ENCODE assay signal across 12 cellular contexts in genomic region chr5:147780924-147781530, GRCh38. TPM values are rescaled to one million over a fixed set of nuclear protein-coding genes. Genes with fewer than 3 reads are reported as not detected.
DNase-seq lines count a peak whose midpoint lies in the region; ATAC-seq and TF ChIP-seq lines count a peak whose summit lies in the region.
"Had no signal": no experiment of that assay in that cellular context is flagged by ENCODE, and none has a peak within 500 bp of the region (broad histone marks: within the 10 kb centered on the region; RNA-seq: fewer than 3 reads in every experiment).

No MANE protein-coding gene starts in this region.

- H4K20me1 ChIP-seq in SU-DHL-6 (ENCODE audit: low read depth, low read length) (no peaks in the 10 kb centered on the region), hepatocyte (ENCODE audit: insufficient read depth, poor library complexity, severe bottlenecking) (no peaks in the 10 kb centered on the region)

- DNase-seq in activated T-cell treated with anti-CD3 and anti-CD28 coated beads, Interleukin-2, amount 50 U/mL, for 24 hours, result no peak
- DNase-seq in activated T-cell treated with anti-CD3 and anti-CD28 coated beads for 4 hours (no peak), hepatocyte (ENCODE audit: low spot score) (no peak), aorta (no peak), RKO (ENCODE audit: low spot score) (no peak)
- DNase-seq: activated naive CD4-positive, alpha-beta T cell treated with anti-CD3 and anti-CD28 coated beads, Interleukin-2, amount 50 U/mL, for 16 hours; HFFc6 had no signal

- H3F3A ChIP-seq in SU-DHL-6 (ENCODE audit: insufficient read depth), result no peaks in the 10 kb centered on the region

- H3K27me3 ChIP-seq in SU-DHL-6 (ENCODE audit: low read length) (no peaks in the 10 kb centered on the region; the same call in 1 of the 2 replicates), hepatocyte (no peaks in the 10 kb centered on the region), stomach smooth muscle (ENCODE audit: control insufficient read depth in 1 of 2, insufficient read depth in 2 of 2, low read length in 2 of 2) (no peaks in the 10 kb centered on the region), aorta (ENCODE audit: control insufficient read depth in 1 of 2, insufficient read depth in 2 of 2, low read length in 1 of 2) (no peaks in the 10 kb centered on the region)

- H3K27ac ChIP-seq in SU-DHL-6 (ENCODE audit: low read depth, low read length), result no peak overlapping the region
- no peak overlapping the region for H3K27ac ChIP-seq in hepatocyte
- peak overlapping the region; percentile 31 for H3K27ac ChIP-seq in stomach smooth muscle (ENCODE audit: low read length)
- no peak overlapping the region for H3K27ac ChIP-seq in aorta (ENCODE audit: low read depth in 1 of 2, low read length in 2 of 2)
- H3K27ac ChIP-seq: C4-2B had no signal

- no peaks in the 10 kb centered on the region for H3K79me2 ChIP-seq in SU-DHL-6 (ENCODE audit: insufficient read depth, low read length)
- no peaks in the 10 kb centered on the region for H3K79me2 ChIP-seq in hepatocyte

- H3K4me3 ChIP-seq in SU-DHL-6 (ENCODE audit: insufficient read depth, low read length, poor library complexity, severe bottlenecking), result no peak overlapping the region
- H3K4me3 ChIP-seq in hepatocyte, result no peak overlapping the region
- peak overlapping the region in 1 of 2 donors; percentile 72 for H3K4me3 ChIP-seq in stomach smooth muscle (ENCODE audit: low read length in 2 of 2)
- H3K4me3 ChIP-seq in aorta (ENCODE audit: low read length in 2 of 2), result no peak overlapping the region

- H3K9ac ChIP-seq in SU-DHL-6 (ENCODE audit: low read length), result 0 out of 2 replicates have a peak overlapping the region, but pooled peaks have one; percentile 63
- H3K9ac ChIP-seq in stomach smooth muscle (ENCODE audit: low read length in 2 of 2), result peak overlapping the region in 1 of 2 donors; percentile 37

- ATAC-seq in GM21723 (IDR thresholded peaks at IDR 0.05; ENCODE audit: unreplicated experiment) (no peak), aorta (ENCODE audit: low FRiP score) (no peak)
- ATAC-seq: Panc1 had no signal

- H3K4me2 ChIP-seq in SU-DHL-6 (ENCODE audit: low read depth, low read length, poor library complexity, severe bottlenecking) (peak overlapping the region; percentile 82), hepatocyte (peak overlapping the region; percentile 71)

- no peaks in the 10 kb centered on the region for H3K27me3 Mint-ChIP-seq in activated T-cell treated with anti-CD3 and anti-CD28 coated beads, Interleukin-2, amount 50 U/mL, for 24 hours

- H3K9me3 ChIP-seq in SU-DHL-6 (ENCODE audit: insufficient read depth, low read length) (no peaks in the 10 kb centered on the region), hepatocyte (ENCODE audit: low read depth) (no peaks in the 10 kb centered on the region), stomach smooth muscle (ENCODE audit: control insufficient read depth in 2 of 2, low read length in 2 of 2) (peaks cover 0 to 2% of the 10 kb centered on the region in 2 donors), aorta (ENCODE audit: control insufficient read depth, low read length) (peaks cover 2% of the 10 kb centered on the region)

- H3K4me3 Mint-ChIP-seq in activated T-cell treated with anti-CD3 and anti-CD28 coated beads, Interleukin-2, amount 50 U/mL, for 24 hours, result peak overlapping the region; percentile 81
- H3K4me3 Mint-ChIP-seq: HFFc6 had no signal

- H2AFZ ChIP-seq in SU-DHL-6 (ENCODE audit: low read depth, low read length, severe bottlenecking), result no peak overlapping the region
- H2AFZ ChIP-seq in hepatocyte, result no peak overlapping the region

- peaks cover 3% of the 10 kb centered on the region for H3K36me3 Mint-ChIP-seq in activated T-cell treated with anti-CD3 and anti-CD28 coated beads, Interleukin-2, amount 50 U/mL, for 24 hours (ENCODE audit: low read depth)

- H3K4me1 ChIP-seq in hepatocyte (ENCODE audit: insufficient read depth) (no peaks in the 10 kb centered on the region), stomach smooth muscle (ENCODE audit: control insufficient read depth, insufficient read depth, low read length) (no peaks in the 10 kb centered on the region), aorta (ENCODE audit: control insufficient read depth in 1 of 2, insufficient read depth in 2 of 2, low read length in 2 of 2) (no peaks in the 10 kb centered on the region)

- intact Hi-C loops in aorta (cut with DNase I), result no loop called here

- WGBS in hepatocyte (ENCODE audit: low lambda C conversion rate, missing lambda C conversion rate), result 76% methylated on average over 5 of the region's 5 CpGs
- 84 to 89% methylated on average over 5 of the region's 5 CpGs for WGBS in aorta, 2 donors

- peaks cover 20% of the 10 kb centered on the region for H3K4me1 Mint-ChIP-seq in activated T-cell treated with anti-CD3 and anti-CD28 coated beads, Interleukin-2, amount 50 U/mL, for 24 hours (ENCODE audit: low read depth)

- H3K27ac Mint-ChIP-seq in activated T-cell treated with anti-CD3 and anti-CD28 coated beads, Interleukin-2, amount 50 U/mL, for 24 hours, result no peak overlapping the region
- H3K27ac Mint-ChIP-seq: HFFc6 had no signal

- H3K9me3 Mint-ChIP-seq in activated T-cell treated with anti-CD3 and anti-CD28 coated beads, Interleukin-2, amount 50 U/mL, for 24 hours, result peaks cover 2% of the 10 kb centered on the region

- H3K9me2 ChIP-seq in SU-DHL-6 (replicated peaks; ENCODE audit: insufficient read depth, low read length) (no peaks in the 10 kb centered on the region), hepatocyte (replicated peaks; ENCODE audit: insufficient read depth) (no peaks in the 10 kb centered on the region)

- TF ChIP-seq CTCF in SU-DHL-6 (IDR thresholded peaks at IDR 0.05; ENCODE audit: insufficient read depth, low read length, poor library complexity, severe bottlenecking) (no peak), hepatocyte (IDR thresholded peaks at IDR 0.05; ENCODE audit: poor library complexity) (no peak)

- H3K36me3 ChIP-seq in SU-DHL-6 (ENCODE audit: low read length) (no peaks in the 10 kb centered on the region), hepatocyte (replicated peaks; ENCODE audit: insufficient read depth, low read depth) (no peaks in the 10 kb centered on the region), stomach smooth muscle (ENCODE audit: control insufficient read depth in 2 of 2, insufficient read depth in 2 of 2, low read length in 2 of 2) (no peaks in the 10 kb centered on the region), aorta (ENCODE audit: control insufficient read depth in 1 of 2, insufficient read depth in 2 of 2, low read length in 1 of 2) (no peaks in the 10 kb centered on the region)

RNA-seq across cellular contexts. Expression of gene JAKMIP2, which starts 1.5 kb away (rescaled TPM):
- 4.3 and 6.1 TPM in 2 replicates for total RNA-seq in hepatocyte
- polyA plus RNA-seq in hepatocyte, result 1.4 and 3.8 TPM in 2 replicates
- total RNA-seq in aorta, result 1 to 10 TPM in 1 of 2 donors, under 1 TPM in 1; 0.42 to 1.9 TPM
- polyA plus RNA-seq in aorta, result under 1 TPM in 1 of 2 donors, not detected in 1; 0.13 TPM
- total RNA-seq: HFFc6 had no signal

RNA-seq across cellular contexts. Expression of gene SPINK1, which starts 50.4 kb away (rescaled TPM):
- total RNA-seq in hepatocyte (988 and 1,467 TPM in 2 replicates), aorta (10 to 100 TPM; 13.7 to 17.0 TPM)
- polyA plus RNA-seq in hepatocyte (2,511 and 2,947 TPM in 2 replicates), aorta (10 to 100 TPM in 1 of 2 donors, 1 to 10 TPM in 1; 9.4 to 67.7 TPM)
- total RNA-seq: HFFc6 had no signal

Comparison
In these comparisons a context has a peak if more than half of its experiments do, and no peak if none do; other contexts are left out.
1. RNA of gene SPINK1, which starts 50.4 kb away (total RNA-seq): 988 to 1,467 TPM in hepatocyte; 13.7 to 17.0 TPM in aorta; every median in the first group is over 10 times any median in the second.